In the genomic region with DNA sequence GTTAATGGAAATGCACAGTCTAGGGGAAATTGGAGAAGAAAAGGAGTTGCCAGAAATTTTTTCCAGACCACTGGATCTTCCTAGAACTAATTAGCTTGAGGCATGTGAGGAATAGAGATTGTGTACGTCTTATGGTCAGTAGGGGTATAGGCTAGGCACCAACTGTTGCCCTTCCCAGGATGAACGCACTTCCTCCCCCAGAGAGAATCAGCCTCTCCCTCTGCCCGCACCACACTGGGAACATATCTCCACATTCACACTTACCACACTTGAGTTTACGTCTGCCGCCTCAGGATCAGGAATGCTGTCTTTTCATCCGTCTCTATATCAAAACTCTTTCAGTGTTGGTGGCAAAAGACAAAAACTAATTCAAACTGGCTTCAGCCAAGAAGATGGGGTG, we compare ENCODE assay signal across 20 cellular contexts.
"Had no signal": no experiment of that assay in that cellular context is flagged by ENCODE, and none has a peak within 500 bp of the region (broad histone marks: within the 10 kb centered on the region; RNA-seq: fewer than 3 reads in every experiment).

No MANE protein-coding gene starts in this region.

- H3K4me1 ChIP-seq: prostate gland, right lobe of liver, stomach had no signal

- H3K36me3 ChIP-seq: prostate gland, right lobe of liver, stomach had no signal

- H3K9me3 Mint-ChIP-seq: activated naive CD4-positive, alpha-beta T cell treated with anti-CD3 and anti-CD28 coated beads for 36 hours; activated T-helper 17 cell treated with anti-CD3 and anti-CD28 coated beads, Interleukin-2, amount 50 U/mL, for 72 hours; type B pancreatic cell had no signal

- ATAC-seq: activated T-helper 17 cell treated with anti-CD3 and anti-CD28 coated beads, Interleukin-2, amount 50 U/mL, for 72 hours; left lobe of liver; right lobe of liver had no signal

- H3K27ac Mint-ChIP-seq: activated CD4-positive, alpha-beta memory T cell treated with anti-CD3 and anti-CD28 coated beads, Interleukin-2, amount 10 ng/mL, durations not matched to agents 7 days and 5 days; activated naive CD4-positive, alpha-beta T cell treated with anti-CD3 and anti-CD28 coated beads for 36 hours; activated T-helper 17 cell treated with anti-CD3 and anti-CD28 coated beads, Interleukin-2, amount 50 U/mL, for 72 hours; nephron progenitor cell; type B pancreatic cell had no signal

- H3K9me3 ChIP-seq: prostate gland, right lobe of liver, stomach had no signal

- DNase-seq: activated CD4-positive, alpha-beta memory T cell treated with anti-CD3 and anti-CD28 coated beads, Interleukin-2, amount 10 ng/mL, durations not matched to agents 7 days and 5 days; activated CD4-positive, CD25-positive, alpha-beta regulatory T cell; activated naive CD4-positive, alpha-beta T cell treated with anti-CD3 and anti-CD28 coated beads for 36 hours; activated T-cell treated with anti-CD3 and anti-CD28 coated beads, Interleukin-2, amount 50 U/mL, for 1 hour; aorta; foreskin fibroblast; hypothalamus; islet precursor cell; mammary epithelial cell; nephron progenitor cell; right lobe of liver; stimulated activated CD4-positive, alpha-beta T cell treated with anti-CD3 and anti-CD28 coated beads, Interleukin-4, amount 100 ng/mL, for 1 hour; stomach had no signal

- FAIRE-seq: bronchial epithelial cell had no signal

- H3K27me3 ChIP-seq: right lobe of liver had no signal

- H3K4me3 ChIP-seq: prostate gland, right lobe of liver, smooth muscle cell, stomach had no signal

- H3K4me3 Mint-ChIP-seq: activated CD4-positive, alpha-beta memory T cell treated with anti-CD3 and anti-CD28 coated beads, Interleukin-2, amount 10 ng/mL, durations not matched to agents 7 days and 5 days; activated naive CD4-positive, alpha-beta T cell treated with anti-CD3 and anti-CD28 coated beads for 36 hours; activated T-helper 17 cell treated with anti-CD3 and anti-CD28 coated beads, Interleukin-2, amount 50 U/mL, for 72 hours; nephron progenitor cell; type B pancreatic cell had no signal

- H3K27ac ChIP-seq: epithelial cell of prostate, prostate gland, right lobe of liver, stomach had no signal

- H3K27me3 Mint-ChIP-seq: activated T-helper 17 cell treated with anti-CD3 and anti-CD28 coated beads, Interleukin-2, amount 50 U/mL, for 72 hours had no signal

- H3K4me2 ChIP-seq: smooth muscle cell had no signal
